8 cellular contexts compared by ENCODE assay signal in genomic region chr1:176843352-176844297, GRCh38.
DNase-seq lines count a peak whose midpoint lies in the region; ATAC-seq and FAIRE-seq lines count a peak whose summit lies in the region.

No MANE protein-coding gene starts in this region.

- DNase-seq in EL (peak; percentile 15), NCI-H1092 treated with DMSO at 0.1 percent for 48 hours (lab: John Stamatoyannopoulos, UW) (peak; percentile 68), astrocyte of the hippocampus (ENCODE audit: low read depth, low spot score) (peak; percentile 76), iris pigment epithelial cell (ENCODE audit: low read depth) (peak; percentile 36), urothelium cell line (ENCODE audit: low spot score) (peak; percentile 46), GM19238 (ENCODE audit: insufficient read length, low spot score) (no peak)
- DNase-seq in natural killer cell treated with Interleukin-12 subunit alpha and Interleukin-12 subunit beta and Interleukin-15 and Interleukin-18, amount 100 ng/mL, for 72 hours (ENCODE audit: low spot score), result no peak

- no peak overlapping the region for H3K27ac Mint-ChIP-seq in natural killer cell treated with Interleukin-12 subunit alpha and Interleukin-12 subunit beta and Interleukin-15 and Interleukin-18, amount 100 ng/mL, for 72 hours

- no peaks in the 10 kb centered on the region for H3K36me3 Mint-ChIP-seq in natural killer cell treated with Interleukin-12 subunit alpha and Interleukin-12 subunit beta and Interleukin-15 and Interleukin-18, amount 100 ng/mL, for 72 hours

- no peak for ATAC-seq in natural killer cell treated with Interleukin-12 subunit alpha and Interleukin-12 subunit beta and Interleukin-15 and Interleukin-18, amount 100 ng/mL, for 72 hours
- no peak for ATAC-seq in GM21619 (IDR thresholded peaks at IDR 0.05; ENCODE audit: unreplicated experiment)

- H3K9me3 Mint-ChIP-seq in natural killer cell treated with Interleukin-12 subunit alpha and Interleukin-12 subunit beta and Interleukin-15 and Interleukin-18, amount 100 ng/mL, for 72 hours, result no peaks in the 10 kb centered on the region

- H3K4me3 Mint-ChIP-seq in natural killer cell treated with Interleukin-12 subunit alpha and Interleukin-12 subunit beta and Interleukin-15 and Interleukin-18, amount 100 ng/mL, for 72 hours, result no peak overlapping the region

- H3K27me3 Mint-ChIP-seq in natural killer cell treated with Interleukin-12 subunit alpha and Interleukin-12 subunit beta and Interleukin-15 and Interleukin-18, amount 100 ng/mL, for 72 hours, result peaks cover 7 to 13% of the 10 kb centered on the region in 2 donors

- H3K4me1 Mint-ChIP-seq in natural killer cell treated with Interleukin-12 subunit alpha and Interleukin-12 subunit beta and Interleukin-15 and Interleukin-18, amount 100 ng/mL, for 72 hours (ENCODE audit: low read depth in 2 of 2), result no peaks in the 10 kb centered on the region

- FAIRE-seq in urothelium cell line (lab: Jason Lieb, UNC), result no peak

Comparison
In these comparisons a context has a peak if more than half of its experiments do, and no peak if none do; other contexts are left out.
1. DNase-seq: peak in EL (single experiment), NCI-H1092 treated with DMSO at 0.1 percent for 48 hours (single experiment), astrocyte of the hippocampus (single experiment), iris pigment epithelial cell (single experiment) and urothelium cell line (single experiment); none in GM19238 (single experiment) and natural killer cell treated with Interleukin-12 subunit alpha and Interleukin-12 subunit beta and Interleukin-15 and Interleukin-18, amount 100 ng/mL, for 72 hours (single experiment).